In genomic region chrX:30618160-30618765, GRCh38 we compare ENCODE assay signal across 1 cellular context.
TF ChIP-seq lines count a peak whose summit lies in the region.

No MANE protein-coding gene starts in this region.

TF ChIP-seq in HCT116, 20 proteins besides CTCF, POLR2A, EP300 and RAD21 (continued from another document):
- TF ChIP-seq REST (IDR thresholded peaks at IDR 0.05; ENCODE audit: low read depth) (no peak), FOSL1 (IDR thresholded peaks at IDR 0.05; ENCODE audit: low read depth) (no peak), POLR2AphosphoS5 (IDR thresholded peaks at IDR 0.05; ENCODE audit: low read depth, low read length) (no peak)
